Comparison of ENCODE assay signal across 1 cellular context in the genomic region with DNA sequence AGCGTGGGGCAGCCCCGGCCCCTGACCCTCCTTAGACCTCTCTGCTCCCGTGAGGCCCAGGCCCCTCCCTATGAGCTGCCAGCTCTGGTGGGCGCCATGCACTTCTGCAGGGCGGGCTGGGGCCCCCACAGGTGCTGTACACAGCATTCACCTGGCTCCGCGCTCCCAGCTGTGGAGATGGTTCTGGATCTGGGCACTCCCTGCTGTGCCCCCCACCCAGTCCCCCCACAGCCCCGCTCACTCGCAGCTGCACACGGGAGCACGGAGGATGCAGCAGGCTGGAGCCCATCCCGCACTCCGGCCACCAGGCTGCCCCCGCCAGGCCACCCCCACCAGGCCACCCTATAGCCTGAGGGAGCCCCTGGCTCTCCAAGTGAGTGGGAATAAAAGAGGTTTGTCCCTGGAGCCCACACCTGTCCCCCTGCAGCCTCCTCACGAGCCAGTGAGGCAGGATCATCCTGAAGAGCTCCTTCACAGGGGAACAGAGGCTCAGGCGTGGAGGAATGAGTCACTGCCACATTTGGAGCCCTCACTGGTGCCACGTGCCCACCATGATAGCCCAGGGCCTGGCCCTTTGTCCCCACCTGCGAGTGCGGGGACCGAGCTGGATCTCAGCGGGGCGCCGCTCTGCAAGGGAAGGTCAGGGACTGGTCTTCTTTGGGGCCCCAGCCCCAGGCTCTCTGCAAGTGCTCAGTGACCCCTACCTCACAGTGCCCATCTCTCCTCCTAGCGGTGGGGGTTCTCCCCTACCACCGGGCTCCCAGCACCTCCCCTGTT.
TF ChIP-seq lines count a peak whose summit lies in the region.

No MANE protein-coding gene starts in this region.

TF ChIP-seq in H1, 55 proteins besides CTCF, POLR2A, EP300 and RAD21:
- no peak for TF ChIP-seq CBX8 (IDR thresholded peaks at IDR 0.05; ENCODE audit: borderline replicate concordance, low read depth, low read length)
- TF ChIP-seq SUZ12 (IDR thresholded peaks at IDR 0.05; ENCODE audit: low read length): no peak
- no peak for TF ChIP-seq CEBPB (IDR thresholded peaks at IDR 0.05; ENCODE audit: low read depth, low read length)
- TF ChIP-seq ATF2 (IDR thresholded peaks at IDR 0.05; ENCODE audit: low read length): no peak
- no peak for TF ChIP-seq ZNF274 (IDR thresholded peaks at IDR 0.05; ENCODE audit: borderline replicate concordance, extremely low read depth, low read length)
- no peak for TF ChIP-seq GTF2F1 (IDR thresholded peaks at IDR 0.05; ENCODE audit: borderline replicate concordance, low read depth, low read length)
- TF ChIP-seq TAF7 (optimal IDR thresholded peaks at IDR 0.05; ENCODE audit: borderline replicate concordance, low read depth, low read length): no peak
- TF ChIP-seq EGR1 (IDR thresholded peaks at IDR 0.05; ENCODE audit: borderline replicate concordance, low read depth, low read length): no peak
- no peak for TF ChIP-seq SP2 (IDR thresholded peaks at IDR 0.05; ENCODE audit: low read length)
- TF ChIP-seq SRF (IDR thresholded peaks at IDR 0.05; ENCODE audit: low read depth, low read length): no peak
- TF ChIP-seq KDM4A (IDR thresholded peaks at IDR 0.05; ENCODE audit: low read depth, low read length, severe bottlenecking): no peak
- no peak for TF ChIP-seq E2F6 (IDR thresholded peaks at IDR 0.05)
- TF ChIP-seq ASH2L (IDR thresholded peaks at IDR 0.05; ENCODE audit: low read length): no peak
- TF ChIP-seq TCF12 (IDR thresholded peaks at IDR 0.05; ENCODE audit: low read depth, low read length): no peak
- TF ChIP-seq PHF8 (conservative IDR thresholded peaks at IDR 0.05; ENCODE audit: low read depth, low read length): no peak
- TF ChIP-seq KDM5A (IDR thresholded peaks at IDR 0.05; ENCODE audit: low read length): no peak
- TF ChIP-seq RNF2 (IDR thresholded peaks at IDR 0.05; ENCODE audit: borderline replicate concordance, low read depth, low read length, missing control alignments, poor library complexity, severe bottlenecking): no peak
